ENCODE assay signal across 22 cellular contexts in the genomic region with DNA sequence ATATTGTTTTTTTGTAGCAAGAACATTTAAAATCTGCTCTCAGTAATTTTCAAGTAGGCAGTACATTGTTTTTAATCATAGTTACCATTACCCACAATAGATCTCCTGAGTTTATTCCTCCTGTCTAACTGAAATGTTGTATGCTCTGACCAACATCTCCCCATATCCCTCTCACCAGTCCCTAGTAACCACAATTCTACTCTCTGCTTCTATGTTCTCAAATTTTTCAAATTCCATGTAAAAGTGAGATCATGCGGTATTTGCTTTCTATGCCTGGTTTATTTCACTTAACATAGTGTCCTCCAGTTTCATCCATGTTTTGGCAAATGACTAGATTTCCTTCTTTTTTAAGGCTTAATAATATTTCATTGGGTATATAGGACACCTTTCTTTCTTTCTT.
A peak's percentile ranks its signal among the peaks of the same experiment; 100 is the strongest.
DNase-seq lines count a peak whose midpoint lies in the region; ATAC-seq, FAIRE-seq and TF ChIP-seq lines count a peak whose summit lies in the region.
"Had no signal": no experiment of that assay in that cellular context is flagged by ENCODE, and none has a peak within 500 bp of the region (broad histone marks: within the 10 kb centered on the region; RNA-seq: fewer than 3 reads in every experiment).

No MANE protein-coding gene starts in this region.

- H4K20me1 ChIP-seq in SK-N-SH (ENCODE audit: insufficient read depth), result no peaks in the 10 kb centered on the region

- intact Hi-C loops in left cardiac atrium (cut with DNase I), result no loop called here
- intact Hi-C loops in aorta (cut with DNase I), result no loop called here

- CTCF ChIA-PET in SK-N-SH (lab: Yijun Ruan, JAX), result no interaction called here

- ATAC-seq in SK-N-SH treated with all-trans-retinoic acid at 6 μM for 48 hours (peak; percentile 38; the same call in 2 of the 3 replicates), HG03354 (IDR thresholded peaks at IDR 0.05; ENCODE audit: poor library complexity, severe bottlenecking, unreplicated experiment) (no peak), left cardiac atrium (no peak), aorta (ENCODE audit: low FRiP score) (no peak)
- ATAC-seq: K562, PC-3 had no signal

- WGBS in SK-N-SH (ENCODE audit: low lambda C conversion rate), result 91% methylated on average over 1 of the region's 1 CpG
- WGBS in aorta, 2 donors, result 98 to 100% methylated on average over 1 of the region's 1 CpG

- no peaks in the 10 kb centered on the region for H3K27me3 ChIP-seq in SK-N-SH (ENCODE audit: insufficient read depth)
- no peaks in the 10 kb centered on the region for H3K27me3 ChIP-seq in aorta (ENCODE audit: control insufficient read depth in 1 of 2, insufficient read depth in 2 of 2, low read length in 1 of 2)

- no peak overlapping the region for H3K27ac Mint-ChIP-seq in immature natural killer cell
- H3K27ac Mint-ChIP-seq: CD4-positive, alpha-beta memory T cell had no signal

- DNase-seq in SK-N-SH (no peak), RCC 7860 (ENCODE audit: low spot score) (peak; percentile 26), glomerular visceral epithelial cell (ENCODE audit: extremely low spot score) (peak; percentile 9), left cardiac atrium (no peak), immature natural killer cell (no peak), aorta (no peak)
- DNase-seq: CD4-positive, alpha-beta memory T cell; DMS79 treated with DMSO at 0.1 percent for 48 hours; GF-D8; NCI-H1417 treated with DMSO at 0.1 percent for 48 hours; NCI-H2029 treated with DMSO at 0.1 percent for 48 hours; NCI-H2171 treated with DMSO at 0.1 percent for 48 hours; NCI-H510A; NCI-H774; PC-3; SJCRH30 had no signal

- no peak overlapping the region for H2AFZ ChIP-seq in SK-N-SH (ENCODE audit: low read depth)

- H3K27ac ChIP-seq in SK-N-SH (ENCODE audit: low read depth in 2 of 2, low read length in 1 of 2) (no peak overlapping the region), aorta (ENCODE audit: low read depth in 1 of 2, low read length in 2 of 2) (no peak overlapping the region)
- H3K27ac ChIP-seq: 22Rv1, HL-60, SJCRH30 had no signal

- no peaks in the 10 kb centered on the region for H3K9me3 Mint-ChIP-seq in immature natural killer cell
- H3K9me3 Mint-ChIP-seq: CD4-positive, alpha-beta memory T cell had no signal

- H3K4me1 ChIP-seq in SK-N-SH (ENCODE audit: control insufficient read depth in 1 of 2, insufficient read depth in 2 of 2, low read depth in 1 of 2, low read length in 1 of 2) (peaks cover 0 to 6% of the 10 kb centered on the region in 2 experiments; a peak in 2 of 4 replicates), aorta (ENCODE audit: control insufficient read depth in 1 of 2, insufficient read depth in 2 of 2, low read length in 2 of 2) (peaks cover 0 to 2% of the 10 kb centered on the region in 2 donors)
- H3K4me1 ChIP-seq: SJCRH30 had no signal

- peaks cover 3% of the 10 kb centered on the region; the same call in 1 of the 2 replicates for H3K79me2 ChIP-seq in SK-N-SH (ENCODE audit: insufficient read depth)

- H3K9ac ChIP-seq in SK-N-SH, result no peak overlapping the region

- no peak for TF ChIP-seq CTCF in SK-N-SH (IDR thresholded peaks at IDR 0.05)

- peaks cover 2% of the 10 kb centered on the region for H3F3A ChIP-seq in SK-N-SH (replicated peaks; ENCODE audit: insufficient read depth)

- no peak overlapping the region for H3K4me3 Mint-ChIP-seq in immature natural killer cell
- H3K4me3 Mint-ChIP-seq: CD4-positive, alpha-beta memory T cell had no signal

- no peaks in the 10 kb centered on the region for H3K9me2 ChIP-seq in SK-N-SH

- TF ChIP-seq EP300 in SK-N-SH (IDR thresholded peaks at IDR 0.05; ENCODE audit: borderline replicate concordance in 1 of 2, low read depth in 1 of 2, low read length in 1 of 2), result no peak

- H3K4me2 ChIP-seq in SK-N-SH, result no peak overlapping the region

- POLR2A ChIA-PET in SK-N-SH (lab: Yijun Ruan, JAX), result no interaction called here

- FAIRE-seq in RCC 7860 (lab: Jason Lieb, UNC), result no peak
- FAIRE-seq: GM12891, K562 had no signal

- TF ChIP-seq RAD21 in SK-N-SH (IDR thresholded peaks at IDR 0.05; ENCODE audit: low read length), result no peak

- no peaks in the 10 kb centered on the region for H3K36me3 ChIP-seq in SK-N-SH (replicated peaks in 1 of 2; ENCODE audit: control insufficient read depth in 1 of 2, insufficient read depth in 2 of 2, low read length in 1 of 2)
- no peaks in the 10 kb centered on the region for H3K36me3 ChIP-seq in aorta (ENCODE audit: control insufficient read depth in 1 of 2, insufficient read depth in 2 of 2, low read length in 1 of 2)
- H3K36me3 ChIP-seq: SJCRH30 had no signal

- H3K27me3 Mint-ChIP-seq in immature natural killer cell (ENCODE audit: low read depth in 3 of 3), result peaks cover 0 to 2% (median 0%) of the 10 kb centered on the region in 3 donors
- H3K27me3 Mint-ChIP-seq: CD4-positive, alpha-beta memory T cell had no signal

- H3K36me3 Mint-ChIP-seq in immature natural killer cell, result peaks cover 0 to 8% (median 0%) of the 10 kb centered on the region in 3 donors
- H3K36me3 Mint-ChIP-seq: CD4-positive, alpha-beta memory T cell had no signal

- H3K4me3 ChIP-seq in SK-N-SH (ENCODE audit: low read depth in 2 of 2, low read length in 1 of 2), result no peak overlapping the region
- H3K4me3 ChIP-seq in aorta (ENCODE audit: low read length in 2 of 2), result no peak overlapping the region
- H3K4me3 ChIP-seq: K562, SJCRH30 had no signal

- no peaks in the 10 kb centered on the region for H3K4me1 Mint-ChIP-seq in immature natural killer cell
- H3K4me1 Mint-ChIP-seq: CD4-positive, alpha-beta memory T cell had no signal

- H3K9me3 ChIP-seq in SK-N-SH (no peaks in the 10 kb centered on the region), aorta (ENCODE audit: control insufficient read depth, low read length) (no peaks in the 10 kb centered on the region)
- H3K9me3 ChIP-seq: SJCRH30 had no signal

TF ChIP-seq in SK-N-SH treated with all-trans-retinoic acid at 6 μM for 48 hours, 23 proteins besides CTCF, POLR2A, EP300 and RAD21 (continues in another document):
- TF ChIP-seq PPARA (CRISPR knock-in tag; IDR thresholded peaks at IDR 0.05; ENCODE audit: borderline replicate concordance) (no peak), ZC3H10 (CRISPR knock-in tag; IDR thresholded peaks at IDR 0.05) (no peak), GLIS3 (CRISPR knock-in tag; IDR thresholded peaks at IDR 0.05) (no peak), ZNF8 (CRISPR knock-in tag; IDR thresholded peaks at IDR 0.05) (no peak), TOX (CRISPR knock-in tag; IDR thresholded peaks at IDR 0.05; ENCODE audit: borderline replicate concordance) (no peak), OSR1 (CRISPR knock-in tag; IDR thresholded peaks at IDR 0.05) (no peak), CSDC2 (CRISPR knock-in tag; IDR thresholded peaks at IDR 0.05) (no peak)
- TF ChIP-seq, protein P1, sequence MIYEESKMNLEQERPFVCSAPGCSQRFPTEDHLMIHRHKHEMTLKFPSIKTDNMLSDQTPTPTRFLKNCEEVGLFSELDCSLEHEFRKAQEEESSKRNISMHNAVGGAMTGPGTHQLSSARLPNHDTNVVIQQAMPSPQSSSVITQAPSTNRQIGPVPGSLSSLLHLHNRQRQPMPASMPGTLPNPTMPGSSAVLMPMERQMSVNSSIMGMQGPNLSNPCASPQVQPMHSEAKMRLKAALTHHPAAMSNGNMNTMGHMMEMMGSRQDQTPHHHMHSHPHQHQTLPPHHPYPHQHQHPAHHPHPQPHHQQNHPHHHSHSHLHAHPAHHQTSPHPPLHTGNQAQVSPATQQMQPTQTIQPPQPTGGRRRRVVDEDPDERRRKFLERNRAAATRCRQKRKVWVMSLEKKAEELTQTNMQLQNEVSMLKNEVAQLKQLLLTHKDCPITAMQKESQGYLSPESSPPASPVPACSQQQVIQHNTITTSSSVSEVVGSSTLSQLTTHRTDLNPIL (CRISPR knock-in tag; IDR thresholded peaks at IDR 0.05; ENCODE audit: low read depth), result no peak

TF ChIP-seq in SK-N-SH, 30 proteins besides CTCF, POLR2A, EP300 and RAD21 (continues in another document):
- TF ChIP-seq, protein P2, sequence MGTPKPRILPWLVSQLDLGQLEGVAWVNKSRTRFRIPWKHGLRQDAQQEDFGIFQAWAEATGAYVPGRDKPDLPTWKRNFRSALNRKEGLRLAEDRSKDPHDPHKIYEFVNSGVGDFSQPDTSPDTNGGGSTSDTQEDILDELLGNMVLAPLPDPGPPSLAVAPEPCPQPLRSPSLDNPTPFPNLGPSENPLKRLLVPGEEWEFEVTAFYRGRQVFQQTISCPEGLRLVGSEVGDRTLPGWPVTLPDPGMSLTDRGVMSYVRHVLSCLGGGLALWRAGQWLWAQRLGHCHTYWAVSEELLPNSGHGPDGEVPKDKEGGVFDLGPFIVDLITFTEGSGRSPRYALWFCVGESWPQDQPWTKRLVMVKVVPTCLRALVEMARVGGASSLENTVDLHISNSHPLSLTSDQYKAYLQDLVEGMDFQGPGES (IDR thresholded peaks at IDR 0.05; ENCODE audit: low read depth, low read length), result no peak
- no peak for TF ChIP-seq SMC3 (IDR thresholded peaks at IDR 0.05; ENCODE audit: low read depth, low read length)
- no peak for TF ChIP-seq NRF1 (IDR thresholded peaks at IDR 0.05; ENCODE audit: low read depth, low read length)
- no peak for TF ChIP-seq POLR2AphosphoS5 (IDR thresholded peaks at IDR 0.05; ENCODE audit: low read depth, low read length)
- no peak for TF ChIP-seq CHD2 (IDR thresholded peaks at IDR 0.05; ENCODE audit: low read length, partially characterized antibody)
- TF ChIP-seq TCF12 (IDR thresholded peaks at IDR 0.05), result no peak
- no peak for TF ChIP-seq FOSL2 (IDR thresholded peaks at IDR 0.05; ENCODE audit: borderline replicate concordance, low read depth)
- no peak for TF ChIP-seq RXRA (IDR thresholded peaks at IDR 0.05; ENCODE audit: borderline replicate concordance, low read depth)
- TF ChIP-seq, protein P3, sequence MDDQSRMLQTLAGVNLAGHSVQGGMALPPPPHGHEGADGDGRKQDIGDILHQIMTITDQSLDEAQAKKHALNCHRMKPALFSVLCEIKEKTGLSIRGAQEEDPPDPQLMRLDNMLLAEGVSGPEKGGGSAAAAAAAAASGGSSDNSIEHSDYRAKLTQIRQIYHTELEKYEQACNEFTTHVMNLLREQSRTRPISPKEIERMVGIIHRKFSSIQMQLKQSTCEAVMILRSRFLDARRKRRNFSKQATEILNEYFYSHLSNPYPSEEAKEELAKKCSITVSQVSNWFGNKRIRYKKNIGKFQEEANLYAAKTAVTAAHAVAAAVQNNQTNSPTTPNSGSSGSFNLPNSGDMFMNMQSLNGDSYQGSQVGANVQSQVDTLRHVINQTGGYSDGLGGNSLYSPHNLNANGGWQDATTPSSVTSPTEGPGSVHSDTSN (IDR thresholded peaks at IDR 0.05), result no peak
- no peak for TF ChIP-seq NFIC (IDR thresholded peaks at IDR 0.05; ENCODE audit: borderline replicate concordance)
- TF ChIP-seq MAX (IDR thresholded peaks at IDR 0.05; ENCODE audit: low read depth), result no peak
- no peak for TF ChIP-seq RFX5 (IDR thresholded peaks at IDR 0.05; ENCODE audit: low read length)
- TF ChIP-seq MEF2A (IDR thresholded peaks at IDR 0.05; ENCODE audit: borderline replicate concordance, low read depth), result no peak
- no peak for TF ChIP-seq RCOR1 (IDR thresholded peaks at IDR 0.05; ENCODE audit: low read length)
- no peak for TF ChIP-seq MXI1 (IDR thresholded peaks at IDR 0.05; ENCODE audit: low read depth, low read length)

Comparison
In these comparisons a context has a peak if more than half of its experiments do, and no peak if none do; other contexts are left out.
1. DNase-seq: peak in RCC 7860 (single experiment) and glomerular visceral epithelial cell (single experiment); none in SK-N-SH (single experiment), left cardiac atrium (single experiment), immature natural killer cell (0 of 3) and aorta (0 of 2).